In the genomic region with DNA sequence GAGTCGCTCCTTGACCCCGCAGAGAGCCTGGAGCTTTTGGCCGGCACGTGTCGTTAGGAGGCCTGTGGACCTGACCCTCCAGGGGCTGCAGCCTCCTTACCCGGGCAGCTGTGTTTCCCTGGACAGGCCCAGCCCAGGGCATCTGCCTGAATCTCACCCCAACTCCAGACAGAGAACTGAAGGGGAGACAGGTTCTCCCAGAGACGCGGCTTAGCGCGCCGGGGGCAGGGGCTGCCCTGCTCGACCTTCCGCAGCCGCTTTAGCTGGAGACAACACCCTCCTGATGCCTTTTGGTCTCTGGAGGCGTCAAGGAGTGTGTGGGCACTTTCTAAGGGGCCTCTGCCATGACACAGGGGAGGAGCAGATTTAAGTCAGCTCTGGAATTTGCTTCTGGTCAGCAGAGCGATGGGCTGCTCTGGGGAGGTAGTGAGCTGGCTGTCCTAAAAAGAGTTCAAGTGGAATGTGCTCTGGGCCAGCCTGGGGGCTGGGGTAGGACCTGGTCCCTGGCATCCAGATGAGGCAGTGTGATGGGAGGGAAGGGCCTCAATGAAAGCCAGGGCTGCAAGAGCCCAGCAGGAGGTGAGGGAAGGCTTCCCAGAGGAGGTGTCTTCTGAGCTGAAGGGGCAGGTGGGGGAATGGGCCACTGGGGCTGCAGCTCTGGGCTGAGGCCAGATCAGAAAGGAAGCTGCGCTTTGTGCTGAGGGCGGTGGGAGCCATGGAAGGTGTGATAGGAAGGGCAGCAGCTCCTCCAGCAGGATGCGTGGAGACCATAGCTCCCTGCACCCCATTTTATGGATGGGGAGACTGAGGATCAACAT, we compare ENCODE assay signal across 26 cellular contexts. TPM values are rescaled to one million over a fixed set of nuclear protein-coding genes. Genes with fewer than 3 reads are reported as not detected.
A peak's percentile ranks its signal among the peaks of the same experiment; 100 is the strongest.
DNase-seq lines count a peak whose midpoint lies in the region; ATAC-seq and TF ChIP-seq lines count a peak whose summit lies in the region.
"Had no signal": no experiment of that assay in that cellular context is flagged by ENCODE, and none has a peak within 500 bp of the region (broad histone marks: within the 10 kb centered on the region; RNA-seq: fewer than 3 reads in every experiment).

No MANE protein-coding gene starts in this region.

- H3K4me3 ChIP-seq in left ventricle myocardium inferior (no peak overlapping the region), right atrium auricular region (no peak overlapping the region), RWPE2 (ENCODE audit: severe bottlenecking) (no peak overlapping the region)
- H3K4me3 ChIP-seq: adrenal gland, hepatocyte, thoracic aorta, vagina had no signal

- peaks cover 13% of the 10 kb centered on the region for H3K4me1 Mint-ChIP-seq in type B pancreatic cell (ENCODE audit: unreplicated experiment)
- peaks cover 5% of the 10 kb centered on the region for H3K4me1 Mint-ChIP-seq in activated T-helper 1 cell treated with anti-CD3 and anti-CD28 coated beads, Interleukin-12 subunit alpha, Interleukin-12 subunit beta, Interleukin-2, Interleukin-4 antibody, amounts not matched to agents 30 ng/mL and 10 ng/mL and 1 ng/mL, durations not matched to agents 14 hours and 24 hours and 36 hours (ENCODE audit: low read depth)
- peaks cover 1% of the 10 kb centered on the region for H3K4me1 Mint-ChIP-seq in activated CD4-positive, alpha-beta memory T cell treated with anti-CD3 and anti-CD28 coated beads, Interleukin-2, amount 10 ng/mL, durations not matched to agents 7 days and 5 days

- no peaks in the 10 kb centered on the region for H3K36me3 Mint-ChIP-seq in type B pancreatic cell
- H3K36me3 Mint-ChIP-seq in activated T-helper 1 cell treated with anti-CD3 and anti-CD28 coated beads, Interleukin-12 subunit alpha, Interleukin-12 subunit beta, Interleukin-2, Interleukin-4 antibody, amounts not matched to agents 30 ng/mL and 10 ng/mL and 1 ng/mL, durations not matched to agents 14 hours and 24 hours and 36 hours (ENCODE audit: low read depth), result no peaks in the 10 kb centered on the region
- H3K36me3 Mint-ChIP-seq in activated CD4-positive, alpha-beta memory T cell treated with anti-CD3 and anti-CD28 coated beads, Interleukin-2, amount 10 ng/mL, durations not matched to agents 7 days and 5 days (ENCODE audit: low read depth), result no peaks in the 10 kb centered on the region
- H3K36me3 Mint-ChIP-seq: activated naive CD4-positive, alpha-beta T cell treated with anti-CD3 and anti-CD28 coated beads, Interleukin-2, amount 10 ng/mL, durations not matched to agents 7 days and 5 days; brain had no signal

- no peaks in the 10 kb centered on the region for H3K36me3 ChIP-seq in left ventricle myocardium inferior
- H3K36me3 ChIP-seq in right atrium auricular region, result no peaks in the 10 kb centered on the region
- no peaks in the 10 kb centered on the region for H3K36me3 ChIP-seq in RWPE2 (ENCODE audit: low read depth)
- H3K36me3 ChIP-seq: adrenal gland, thoracic aorta, vagina had no signal

- peaks cover 7% of the 10 kb centered on the region for H3K27me3 Mint-ChIP-seq in type B pancreatic cell
- H3K27me3 Mint-ChIP-seq in activated T-helper 1 cell treated with anti-CD3 and anti-CD28 coated beads, Interleukin-12 subunit alpha, Interleukin-12 subunit beta, Interleukin-2, Interleukin-4 antibody, amounts not matched to agents 30 ng/mL and 10 ng/mL and 1 ng/mL, durations not matched to agents 14 hours and 24 hours and 36 hours (ENCODE audit: insufficient read depth), result peaks cover 6% of the 10 kb centered on the region
- peaks cover 15% of the 10 kb centered on the region for H3K27me3 Mint-ChIP-seq in activated CD4-positive, alpha-beta memory T cell treated with anti-CD3 and anti-CD28 coated beads, Interleukin-2, amount 10 ng/mL, durations not matched to agents 7 days and 5 days

- no peak for ATAC-seq in RWPE2 (ENCODE audit: low read depth)
- ATAC-seq: left colon had no signal

- H3K27ac ChIP-seq in left ventricle myocardium inferior (replicated peaks) (peak overlapping the region; percentile 47), right atrium auricular region (no peak overlapping the region), RWPE2 (ENCODE audit: poor library complexity, severe bottlenecking) (peak overlapping the region; percentile 63), epithelial cell of prostate (peak overlapping the region; percentile 64)
- H3K27ac ChIP-seq: hepatocyte, thoracic aorta, vagina had no signal

- H3K9me3 ChIP-seq in left ventricle myocardium inferior (replicated peaks) (no peaks in the 10 kb centered on the region), right atrium auricular region (no peaks in the 10 kb centered on the region), RWPE2 (ENCODE audit: severe bottlenecking) (no peaks in the 10 kb centered on the region)
- H3K9me3 ChIP-seq: adrenal gland, thoracic aorta, vagina had no signal

- H3K27me3 ChIP-seq in left ventricle myocardium inferior (ENCODE audit: low read depth), result peaks cover 22% of the 10 kb centered on the region
- no peaks in the 10 kb centered on the region for H3K27me3 ChIP-seq in right atrium auricular region
- H3K27me3 ChIP-seq in RWPE2 (ENCODE audit: insufficient read depth, poor library complexity, severe bottlenecking), result no peaks in the 10 kb centered on the region
- H3K27me3 ChIP-seq: hepatocyte, vagina had no signal

- TF ChIP-seq CTCF in left ventricle myocardium inferior (IDR thresholded peaks at IDR 0.05; ENCODE audit: borderline replicate concordance) (no peak), right atrium auricular region (IDR thresholded peaks at IDR 0.05) (no peak), RWPE2 (IDR thresholded peaks at IDR 0.05; ENCODE audit: poor library complexity, severe bottlenecking) (peak; percentile 5), type B pancreatic cell (conservative IDR thresholded peaks at IDR 0.05) (no peak)

- intact Hi-C loops in left ventricle myocardium inferior (cut with micrococcal nuclease), result no loop called here
- intact Hi-C loops in activated T-helper 1 cell treated with anti-CD3 and anti-CD28 coated beads, Interleukin-12 subunit alpha, Interleukin-12 subunit beta, Interleukin-2, Interleukin-4 antibody, amounts not matched to agents 30 ng/mL and 10 ng/mL and 1 ng/mL, durations not matched to agents 14 hours and 24 hours and 36 hours (cut with micrococcal nuclease), result no loop called here

- CTCF ChIA-PET in activated CD4-positive, alpha-beta memory T cell treated with anti-CD3 and anti-CD28 coated beads, Interleukin-2, amount 10 ng/mL, durations not matched to agents 7 days and 5 days (lab: Charles Lee), result interaction anchor here (0.9 to 6.1 kb wide), 7 partner anchors 8 to 148 kb away, joined by 3 to 87 read pairs (median 3); no protein-coding TSS in a partner anchor

- H3K4me1 ChIP-seq in left ventricle myocardium inferior (peaks cover 15% of the 10 kb centered on the region), right atrium auricular region (peaks cover 0 to 19% of the 10 kb centered on the region in 2 donors), RWPE2 (ENCODE audit: insufficient read depth, poor library complexity, severe bottlenecking) (peaks cover 11% of the 10 kb centered on the region)
- H3K4me1 ChIP-seq: adrenal gland had no signal

- POLR2A ChIA-PET in activated CD4-positive, alpha-beta memory T cell treated with anti-CD3 and anti-CD28 coated beads, Interleukin-2, amount 10 ng/mL, durations not matched to agents 7 days and 5 days (lab: Charles Lee), result interaction anchor here (0.9 to 1.4 kb wide), 3 partner anchors 18 to 51 kb away, joined by 3 read pairs; no protein-coding TSS in a partner anchor

- no peak for DNase-seq in left ventricle myocardium inferior
- DNase-seq in right atrium auricular region (ENCODE audit: low spot score), result no peak
- no peak for DNase-seq in RWPE2 (ENCODE audit: low spot score)
- DNase-seq in epithelial cell of prostate (ENCODE audit: low read depth, low spot score), result no peak
- no peak for DNase-seq in type B pancreatic cell (ENCODE audit: extremely low spot score, unreplicated experiment)
- DNase-seq in AG08395 (ENCODE audit: low spot score), result no peak
- no peak for DNase-seq in activated T-helper 1 cell treated with anti-CD3 and anti-CD28 coated beads, Interleukin-12 subunit alpha, Interleukin-12 subunit beta, Interleukin-2, Interleukin-4 antibody, amounts not matched to agents 30 ng/mL and 10 ng/mL and 1 ng/mL, durations not matched to agents 14 hours and 24 hours and 36 hours (ENCODE audit: low spot score)
- no peak for DNase-seq in activated CD4-positive, alpha-beta memory T cell treated with anti-CD3 and anti-CD28 coated beads, Interleukin-2, amount 10 ng/mL, durations not matched to agents 7 days and 5 days
- DNase-seq: activated CD4-positive, alpha-beta T cell treated with anti-CD3 and anti-CD28 coated beads, Interleukin-2, amount 50 U/mL, for 4 hours; activated naive CD4-positive, alpha-beta T cell treated with anti-CD3 and anti-CD28 coated beads, Interleukin-2, amount 10 ng/mL, durations not matched to agents 7 days and 5 days; left colon; NCI-H1048; NCI-H1694 treated with DMSO at 0.1 percent for 48 hours; NCI-H446; NCI-H774; stimulated activated CD4-positive, alpha-beta T cell treated with anti-CD3 and anti-CD28 coated beads, Interleukin-1b, Interleukin-23, amount 100 ng/mL, for 48 hours had no signal

- H3K9me3 Mint-ChIP-seq in type B pancreatic cell, result no peaks in the 10 kb centered on the region
- no peaks in the 10 kb centered on the region for H3K9me3 Mint-ChIP-seq in activated T-helper 1 cell treated with anti-CD3 and anti-CD28 coated beads, Interleukin-12 subunit alpha, Interleukin-12 subunit beta, Interleukin-2, Interleukin-4 antibody, amounts not matched to agents 30 ng/mL and 10 ng/mL and 1 ng/mL, durations not matched to agents 14 hours and 24 hours and 36 hours
- H3K9me3 Mint-ChIP-seq in activated CD4-positive, alpha-beta memory T cell treated with anti-CD3 and anti-CD28 coated beads, Interleukin-2, amount 10 ng/mL, durations not matched to agents 7 days and 5 days, result no peaks in the 10 kb centered on the region
- H3K9me3 Mint-ChIP-seq: activated naive CD4-positive, alpha-beta T cell treated with anti-CD3 and anti-CD28 coated beads, Interleukin-2, amount 10 ng/mL, durations not matched to agents 7 days and 5 days; stimulated activated naive CD8-positive, alpha-beta T cell treated with anti-CD3 and anti-CD28 coated beads, Interleukin-15, Interleukin-2, amounts not matched to agents 100 ng/mL and 50 ng/mL, for 24 hours had no signal

- H3K4me3 Mint-ChIP-seq in type B pancreatic cell, result peak overlapping the region; percentile 47
- H3K4me3 Mint-ChIP-seq in activated T-helper 1 cell treated with anti-CD3 and anti-CD28 coated beads, Interleukin-12 subunit alpha, Interleukin-12 subunit beta, Interleukin-2, Interleukin-4 antibody, amounts not matched to agents 30 ng/mL and 10 ng/mL and 1 ng/mL, durations not matched to agents 14 hours and 24 hours and 36 hours, result no peak overlapping the region
- H3K4me3 Mint-ChIP-seq in activated CD4-positive, alpha-beta memory T cell treated with anti-CD3 and anti-CD28 coated beads, Interleukin-2, amount 10 ng/mL, durations not matched to agents 7 days and 5 days, result no peak overlapping the region
- H3K4me3 Mint-ChIP-seq: activated naive CD4-positive, alpha-beta T cell treated with anti-CD3 and anti-CD28 coated beads, Interleukin-2, amount 10 ng/mL, durations not matched to agents 7 days and 5 days; stimulated activated naive CD8-positive, alpha-beta T cell treated with anti-CD3 and anti-CD28 coated beads, Interleukin-15, Interleukin-2, amounts not matched to agents 100 ng/mL and 50 ng/mL, for 24 hours had no signal

- H3K27ac Mint-ChIP-seq in type B pancreatic cell, result no peak overlapping the region
- no peak overlapping the region for H3K27ac Mint-ChIP-seq in activated T-helper 1 cell treated with anti-CD3 and anti-CD28 coated beads, Interleukin-12 subunit alpha, Interleukin-12 subunit beta, Interleukin-2, Interleukin-4 antibody, amounts not matched to agents 30 ng/mL and 10 ng/mL and 1 ng/mL, durations not matched to agents 14 hours and 24 hours and 36 hours
- no peak overlapping the region for H3K27ac Mint-ChIP-seq in activated CD4-positive, alpha-beta memory T cell treated with anti-CD3 and anti-CD28 coated beads, Interleukin-2, amount 10 ng/mL, durations not matched to agents 7 days and 5 days
- H3K27ac Mint-ChIP-seq: activated naive CD4-positive, alpha-beta T cell treated with anti-CD3 and anti-CD28 coated beads, Interleukin-2, amount 10 ng/mL, durations not matched to agents 7 days and 5 days had no signal

RNA-seq across cellular contexts. Expression of a gene that starts 5.8 kb away (rescaled TPM):
- total RNA-seq in left ventricle myocardium inferior (not detected), right atrium auricular region (not detected), type B pancreatic cell (ENCODE audit: low replicate concordance) (not detected in 2 replicates)
- not detected in 2 replicates for total RNA-seq in activated T-helper 1 cell treated with anti-CD3 and anti-CD28 coated beads, Interleukin-12 subunit alpha, Interleukin-12 subunit beta, Interleukin-2, Interleukin-4 antibody, amounts not matched to agents 30 ng/mL and 10 ng/mL and 1 ng/mL, durations not matched to agents 14 hours and 24 hours and 36 hours
- not detected for total RNA-seq in activated CD4-positive, alpha-beta memory T cell treated with anti-CD3 and anti-CD28 coated beads, Interleukin-2, amount 10 ng/mL, durations not matched to agents 7 days and 5 days
- total RNA-seq: adrenal gland; hepatocyte; left colon; LHCN-M2; RPMI7951; SK-MEL-5; T-helper 1 cell treated with Interleukin-12 subunit alpha and Interleukin-12 subunit beta and Interleukin-4 antibody, amounts not matched to agents 30 ng/mL and 1 ng/mL, for 36 hours; thoracic aorta; vagina had no signal

RNA-seq across cellular contexts. Expression of a gene that starts 49.2 kb away (rescaled TPM):
- 5.2 TPM for total RNA-seq in left ventricle myocardium inferior
- total RNA-seq in right atrium auricular region, result 1 to 10 TPM; 3.8 to 4.3 TPM
- total RNA-seq in type B pancreatic cell (ENCODE audit: low replicate concordance), result 5.0 and 15.3 TPM in 2 replicates
- total RNA-seq in activated T-helper 1 cell treated with anti-CD3 and anti-CD28 coated beads, Interleukin-12 subunit alpha, Interleukin-12 subunit beta, Interleukin-2, Interleukin-4 antibody, amounts not matched to agents 30 ng/mL and 10 ng/mL and 1 ng/mL, durations not matched to agents 14 hours and 24 hours and 36 hours, result 34.8 and 34.9 TPM in 2 replicates
- total RNA-seq in activated CD4-positive, alpha-beta memory T cell treated with anti-CD3 and anti-CD28 coated beads, Interleukin-2, amount 10 ng/mL, durations not matched to agents 7 days and 5 days, result 100 to 1,000 TPM; 105 to 109 TPM

Comparison
In these comparisons a context has a peak if more than half of its experiments do, and no peak if none do; other contexts are left out.
1. H3K27ac ChIP-seq: peak in left ventricle myocardium inferior (single experiment), RWPE2 (single experiment) and epithelial cell of prostate (single experiment); none in right atrium auricular region (0 of 2).